In genomic region chr17:79803997-79804855, GRCh38 we compare ENCODE assay signal across 1 cellular context.
TF ChIP-seq lines count a peak whose summit lies in the region.

No MANE protein-coding gene starts in this region.

TF ChIP-seq in HepG2, 621 proteins besides CTCF, POLR2A, EP300 and RAD21 (continues in another document):
- TF ChIP-seq XBP1 (CRISPR knock-in tag; IDR thresholded peaks at IDR 0.05) = no peak
- peak; percentile 23; the same call in 1 of the 2 replicates for TF ChIP-seq ZNF614 (CRISPR knock-in tag; IDR thresholded peaks at IDR 0.05; ENCODE audit: borderline replicate concordance)
- no peak for TF ChIP-seq ZBTB20 (CRISPR knock-in tag; IDR thresholded peaks at IDR 0.05; ENCODE audit: borderline replicate concordance, low read depth)
- TF ChIP-seq, protein P1, sequence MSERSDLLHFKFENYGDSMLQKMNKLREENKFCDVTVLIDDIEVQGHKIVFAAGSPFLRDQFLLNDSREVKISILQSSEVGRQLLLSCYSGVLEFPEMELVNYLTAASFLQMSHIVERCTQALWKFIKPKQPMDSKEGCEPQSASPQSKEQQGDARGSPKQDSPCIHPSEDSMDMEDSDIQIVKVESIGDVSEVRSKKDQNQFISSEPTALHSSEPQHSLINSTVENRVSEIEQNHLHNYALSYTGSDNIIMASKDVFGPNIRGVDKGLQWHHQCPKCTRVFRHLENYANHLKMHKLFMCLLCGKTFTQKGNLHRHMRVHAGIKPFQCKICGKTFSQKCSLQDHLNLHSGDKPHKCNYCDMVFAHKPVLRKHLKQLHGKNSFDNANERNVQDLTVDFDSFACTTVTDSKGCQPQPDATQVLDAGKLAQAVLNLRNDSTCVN (CRISPR knock-in tag; IDR thresholded peaks at IDR 0.05; ENCODE audit: borderline replicate concordance) = peak; percentile 75; the same call in 1 of the 2 replicates
- peak; percentile 98 for TF ChIP-seq FOXC1 (CRISPR knock-in tag; IDR thresholded peaks at IDR 0.05; ENCODE audit: borderline replicate concordance)
- peak; percentile 58; the same call in 1 of the 2 replicates for TF ChIP-seq GATAD1 (CRISPR knock-in tag; IDR thresholded peaks at IDR 0.05)
- TF ChIP-seq ARNTL (CRISPR knock-in tag; IDR thresholded peaks at IDR 0.05) = peak; percentile 69; the same call in 1 of the 2 replicates
- TF ChIP-seq, protein P2, sequence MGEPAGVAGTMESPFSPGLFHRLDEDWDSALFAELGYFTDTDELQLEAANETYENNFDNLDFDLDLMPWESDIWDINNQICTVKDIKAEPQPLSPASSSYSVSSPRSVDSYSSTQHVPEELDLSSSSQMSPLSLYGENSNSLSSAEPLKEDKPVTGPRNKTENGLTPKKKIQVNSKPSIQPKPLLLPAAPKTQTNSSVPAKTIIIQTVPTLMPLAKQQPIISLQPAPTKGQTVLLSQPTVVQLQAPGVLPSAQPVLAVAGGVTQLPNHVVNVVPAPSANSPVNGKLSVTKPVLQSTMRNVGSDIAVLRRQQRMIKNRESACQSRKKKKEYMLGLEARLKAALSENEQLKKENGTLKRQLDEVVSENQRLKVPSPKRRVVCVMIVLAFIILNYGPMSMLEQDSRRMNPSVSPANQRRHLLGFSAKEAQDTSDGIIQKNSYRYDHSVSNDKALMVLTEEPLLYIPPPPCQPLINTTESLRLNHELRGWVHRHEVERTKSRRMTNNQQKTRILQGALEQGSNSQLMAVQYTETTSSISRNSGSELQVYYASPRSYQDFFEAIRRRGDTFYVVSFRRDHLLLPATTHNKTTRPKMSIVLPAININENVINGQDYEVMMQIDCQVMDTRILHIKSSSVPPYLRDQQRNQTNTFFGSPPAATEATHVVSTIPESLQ (CRISPR knock-in tag; conservative IDR thresholded peaks at IDR 0.05) = no peak
- peak; percentile 85 for TF ChIP-seq GLI4 (CRISPR knock-in tag; IDR thresholded peaks at IDR 0.05; ENCODE audit: borderline replicate concordance)
- peak; percentile 75; the same call in 1 of the 2 replicates for TF ChIP-seq GFI1 (CRISPR knock-in tag; IDR thresholded peaks at IDR 0.05; ENCODE audit: borderline replicate concordance)
- no peak for TF ChIP-seq ZNF720 (CRISPR knock-in tag; IDR thresholded peaks at IDR 0.05)
- TF ChIP-seq, protein P3, sequence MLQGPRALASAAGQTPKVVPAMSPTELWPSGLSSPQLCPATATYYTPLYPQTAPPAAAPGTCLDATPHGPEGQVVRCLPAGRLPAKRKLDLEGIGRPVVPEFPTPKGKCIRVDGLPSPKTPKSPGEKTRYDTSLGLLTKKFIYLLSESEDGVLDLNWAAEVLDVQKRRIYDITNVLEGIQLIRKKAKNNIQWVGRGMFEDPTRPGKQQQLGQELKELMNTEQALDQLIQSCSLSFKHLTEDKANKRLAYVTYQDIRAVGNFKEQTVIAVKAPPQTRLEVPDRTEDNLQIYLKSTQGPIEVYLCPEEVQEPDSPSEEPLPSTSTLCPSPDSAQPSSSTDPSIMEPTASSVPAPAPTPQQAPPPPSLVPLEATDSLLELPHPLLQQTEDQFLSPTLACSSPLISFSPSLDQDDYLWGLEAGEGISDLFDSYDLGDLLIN (CRISPR knock-in tag; IDR thresholded peaks at IDR 0.05; ENCODE audit: borderline replicate concordance) = peak; percentile 76; the same call in 1 of the 2 replicates
- TF ChIP-seq ZNF878 (CRISPR knock-in tag; IDR thresholded peaks at IDR 0.05) = peak; percentile 96
- TF ChIP-seq ATF7-NPFF (CRISPR knock-in tag; IDR thresholded peaks at IDR 0.05; ENCODE audit: low read depth) = peak; percentile 96
- no peak for TF ChIP-seq MED8 (CRISPR knock-in tag; IDR thresholded peaks at IDR 0.05; ENCODE audit: insufficient replicate concordance)
- no peak for TF ChIP-seq ZBTB44 (CRISPR knock-in tag; IDR thresholded peaks at IDR 0.05)
- 0 out of 2 replicates have a peak, but pooled peaks have one; percentile 71 for TF ChIP-seq ZNF775 (CRISPR knock-in tag; IDR thresholded peaks at IDR 0.05; ENCODE audit: borderline replicate concordance)
- TF ChIP-seq ZFP82 (CRISPR knock-in tag; IDR thresholded peaks at IDR 0.05; ENCODE audit: borderline replicate concordance) = peak; percentile 89
- TF ChIP-seq HOXA9 (CRISPR knock-in tag; IDR thresholded peaks at IDR 0.05; ENCODE audit: borderline replicate concordance) = peak; percentile 91
- TF ChIP-seq, protein P4, sequence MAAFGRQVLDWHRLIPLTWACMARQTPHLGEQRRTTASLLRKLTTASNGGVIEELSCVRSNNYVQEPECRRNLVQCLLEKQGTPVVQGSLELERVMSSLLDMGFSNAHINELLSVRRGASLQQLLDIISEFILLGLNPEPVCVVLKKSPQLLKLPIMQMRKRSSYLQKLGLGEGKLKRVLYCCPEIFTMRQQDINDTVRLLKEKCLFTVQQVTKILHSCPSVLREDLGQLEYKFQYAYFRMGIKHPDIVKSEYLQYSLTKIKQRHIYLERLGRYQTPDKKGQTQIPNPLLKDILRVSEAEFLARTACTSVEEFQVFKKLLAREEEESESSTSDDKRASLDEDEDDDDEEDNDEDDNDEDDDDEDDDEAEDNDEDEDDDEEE (CRISPR knock-in tag; IDR thresholded peaks at IDR 0.05) = peak; percentile 94
- TF ChIP-seq ZFYVE20 (CRISPR knock-in tag; IDR thresholded peaks at IDR 0.05; ENCODE audit: borderline replicate concordance, low read depth) = peak; percentile 94; the same call in 1 of the 2 replicates
- peak; percentile 52; the same call in 1 of the 2 replicates for TF ChIP-seq PAXIP1 (CRISPR knock-in tag; conservative IDR thresholded peaks at IDR 0.05)
- no peak for TF ChIP-seq KAT2B (IDR thresholded peaks at IDR 0.05; ENCODE audit: borderline replicate concordance, low read depth, low read length)
- no peak for TF ChIP-seq ONECUT2 (CRISPR knock-in tag; IDR thresholded peaks at IDR 0.05)
- TF ChIP-seq CAMTA2 (CRISPR knock-in tag; IDR thresholded peaks at IDR 0.05; ENCODE audit: borderline replicate concordance) = peak; percentile 97; the same call in 1 of the 2 replicates
- peak; percentile 49; the same call in 1 of the 2 replicates for TF ChIP-seq PHF8 (CRISPR knock-in tag; IDR thresholded peaks at IDR 0.05)
- peak; percentile 90 for TF ChIP-seq ZNF530 (CRISPR knock-in tag; IDR thresholded peaks at IDR 0.05; ENCODE audit: low read depth)
- TF ChIP-seq ATAD3A (CRISPR knock-in tag; IDR thresholded peaks at IDR 0.05) = 0 out of 2 replicates have a peak, but pooled peaks have one; percentile 23
- peak; percentile 60 for TF ChIP-seq XRCC5 (optimal IDR thresholded peaks at IDR 0.05; ENCODE audit: low read length)
- TF ChIP-seq ZNF253 (CRISPR knock-in tag; IDR thresholded peaks at IDR 0.05; ENCODE audit: borderline replicate concordance) = peak; percentile 94; the same call in 1 of the 2 replicates
- TF ChIP-seq, protein P5, sequence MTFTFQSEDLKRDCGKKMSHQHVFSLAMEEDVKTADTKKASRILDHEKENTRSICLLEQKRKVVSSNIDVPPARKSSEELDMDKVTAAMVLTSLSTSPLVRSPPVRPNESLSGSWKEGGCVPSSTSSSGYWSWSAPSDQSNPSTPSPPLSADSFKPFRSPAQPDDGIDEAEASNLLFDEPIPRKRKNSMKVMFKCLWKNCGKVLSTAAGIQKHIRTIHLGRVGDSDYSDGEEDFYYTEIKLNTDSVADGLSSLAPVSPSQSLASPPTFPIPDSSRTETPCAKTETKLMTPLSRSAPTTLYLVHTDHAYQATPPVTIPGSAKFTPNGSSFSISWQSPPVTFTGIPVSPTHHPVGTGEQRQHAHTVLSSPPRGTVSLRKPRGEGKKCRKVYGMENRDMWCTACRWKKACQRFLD (CRISPR knock-in tag; IDR thresholded peaks at IDR 0.05; ENCODE audit: borderline replicate concordance) = peak; percentile 69; the same call in 1 of the 2 replicates
- peak; percentile 96 for TF ChIP-seq GABPB1 (CRISPR knock-in tag; IDR thresholded peaks at IDR 0.05)
- no peak; the same call in 1 of the 2 replicates for TF ChIP-seq ZNF558 (CRISPR knock-in tag; IDR thresholded peaks at IDR 0.05; ENCODE audit: borderline replicate concordance)
- peak; percentile 85; the same call in 1 of the 2 replicates for TF ChIP-seq ZNF589 (CRISPR knock-in tag; conservative IDR thresholded peaks at IDR 0.05)
- no peak for TF ChIP-seq ATF7 (IDR thresholded peaks at IDR 0.05)
- peak; percentile 59; the same call in 1 of the 2 replicates for TF ChIP-seq ATF7 (CRISPR knock-in tag; IDR thresholded peaks at IDR 0.05)
- TF ChIP-seq ZMAT3 (CRISPR knock-in tag; conservative IDR thresholded peaks at IDR 0.05) = peak; percentile 94; the same call in 1 of the 2 replicates
- TF ChIP-seq ZNF160 (CRISPR knock-in tag; IDR thresholded peaks at IDR 0.05) = peak; percentile 39; the same call in 1 of the 2 replicates
- TF ChIP-seq CBX5 (CRISPR knock-in tag; IDR thresholded peaks at IDR 0.05; ENCODE audit: borderline replicate concordance) = 0 out of 2 replicates have a peak, but pooled peaks have one; percentile 22
- TF ChIP-seq ZNF547 (CRISPR knock-in tag; IDR thresholded peaks at IDR 0.05) = peak; percentile 95
- TF ChIP-seq KMT2A (CRISPR knock-in tag; IDR thresholded peaks at IDR 0.05) = 0 out of 2 replicates have a peak, but pooled peaks have one; percentile 42
- TF ChIP-seq PLSCR1 (CRISPR knock-in tag; IDR thresholded peaks at IDR 0.05; ENCODE audit: borderline replicate concordance) = no peak; the same call in 1 of the 2 replicates
- TF ChIP-seq SNAI1 (CRISPR knock-in tag; IDR thresholded peaks at IDR 0.05; ENCODE audit: borderline replicate concordance) = peak; percentile 86
- peak; percentile 95; the same call in 1 of the 2 replicates for TF ChIP-seq PRMT3 (CRISPR knock-in tag; IDR thresholded peaks at IDR 0.05; ENCODE audit: borderline replicate concordance, low read depth)
- TF ChIP-seq EEA1 (CRISPR knock-in tag; IDR thresholded peaks at IDR 0.05; ENCODE audit: borderline replicate concordance) = peak; percentile 80; the same call in 1 of the 2 replicates
- TF ChIP-seq ZNF549 (CRISPR knock-in tag; IDR thresholded peaks at IDR 0.05) = no peak
- TF ChIP-seq RBM22 (optimal IDR thresholded peaks at IDR 0.05; ENCODE audit: low read length) = no peak
- TF ChIP-seq HES4 (CRISPR knock-in tag; IDR thresholded peaks at IDR 0.05; ENCODE audit: borderline replicate concordance) = peak; percentile 97
- TF ChIP-seq LCORL (IDR thresholded peaks at IDR 0.05) = no peak
- peak; percentile 84 for TF ChIP-seq LCORL (CRISPR knock-in tag; IDR thresholded peaks at IDR 0.05)
- TF ChIP-seq, protein P6, sequence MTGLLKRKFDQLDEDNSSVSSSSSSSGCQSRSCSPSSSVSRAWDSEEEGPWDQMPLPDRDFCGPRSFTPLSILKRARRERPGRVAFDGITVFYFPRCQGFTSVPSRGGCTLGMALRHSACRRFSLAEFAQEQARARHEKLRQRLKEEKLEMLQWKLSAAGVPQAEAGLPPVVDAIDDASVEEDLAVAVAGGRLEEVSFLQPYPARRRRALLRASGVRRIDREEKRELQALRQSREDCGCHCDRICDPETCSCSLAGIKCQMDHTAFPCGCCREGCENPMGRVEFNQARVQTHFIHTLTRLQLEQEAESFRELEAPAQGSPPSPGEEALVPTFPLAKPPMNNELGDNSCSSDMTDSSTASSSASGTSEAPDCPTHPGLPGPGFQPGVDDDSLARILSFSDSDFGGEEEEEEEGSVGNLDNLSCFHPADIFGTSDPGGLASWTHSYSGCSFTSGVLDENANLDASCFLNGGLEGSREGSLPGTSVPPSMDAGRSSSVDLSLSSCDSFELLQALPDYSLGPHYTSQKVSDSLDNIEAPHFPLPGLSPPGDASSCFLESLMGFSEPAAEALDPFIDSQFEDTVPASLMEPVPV (CRISPR knock-in tag; IDR thresholded peaks at IDR 0.05) = 0 out of 2 replicates have a peak, but pooled peaks have one; percentile 44
- TF ChIP-seq ZNF7 (CRISPR knock-in tag; IDR thresholded peaks at IDR 0.05) = no peak
- peak; percentile 89 for TF ChIP-seq ZNF235 (CRISPR knock-in tag; IDR thresholded peaks at IDR 0.05; ENCODE audit: borderline replicate concordance)
- TF ChIP-seq ZFX (CRISPR knock-in tag; IDR thresholded peaks at IDR 0.05; ENCODE audit: low read depth) = peak; percentile 76
- TF ChIP-seq ATF5 (CRISPR knock-in tag; IDR thresholded peaks at IDR 0.05; ENCODE audit: low read depth) = peak; percentile 85; the same call in 1 of the 2 replicates
